8 cellular contexts compared by ENCODE assay signal in the genomic region with DNA sequence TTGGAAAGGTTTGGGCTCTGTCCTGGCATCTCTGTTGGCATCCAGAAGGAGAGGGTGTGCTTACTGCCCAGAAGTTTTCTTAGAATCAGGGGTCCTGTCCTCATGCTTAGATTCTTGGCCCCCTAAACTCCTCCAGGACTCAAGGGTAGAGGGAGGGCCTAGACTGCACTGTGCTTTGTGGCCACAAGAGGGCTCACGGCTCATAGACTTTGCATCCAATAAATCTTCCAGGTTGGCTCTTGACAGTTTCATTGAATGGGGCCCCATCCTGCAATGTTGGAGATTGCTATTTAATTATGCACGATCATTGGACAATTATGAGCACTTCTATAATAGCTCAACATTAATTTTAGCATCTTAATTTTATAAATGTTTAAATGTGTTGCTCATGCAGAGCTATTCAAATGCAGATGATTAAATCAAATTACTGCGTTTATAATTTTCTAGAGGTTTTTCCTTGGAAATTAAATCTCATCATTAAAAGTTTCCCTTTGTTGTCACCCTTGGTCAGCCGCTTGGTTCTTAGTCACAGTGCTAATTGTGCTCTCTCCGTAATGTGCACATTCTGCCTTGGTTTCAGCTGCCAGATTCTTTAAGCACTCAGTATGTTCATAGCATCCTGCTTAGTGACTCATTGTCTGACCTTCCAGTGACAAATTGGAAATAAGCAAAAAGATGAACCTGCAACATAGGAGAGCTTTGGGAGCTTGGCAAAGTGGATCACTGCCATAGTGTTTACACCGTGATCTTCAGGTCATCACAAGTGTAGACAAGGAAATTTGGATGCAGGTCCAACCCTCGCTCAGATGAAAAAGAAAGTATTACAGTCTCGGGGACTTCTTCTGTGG. TPM values are rescaled to one million over a fixed set of nuclear protein-coding genes. Genes with fewer than 3 reads are reported as not detected.
DNase-seq lines count a peak whose midpoint lies in the region; ATAC-seq and TF ChIP-seq lines count a peak whose summit lies in the region.

No MANE protein-coding gene starts in this region.

- peaks cover 36% of the 10 kb centered on the region for H3K4me1 ChIP-seq in osteoblast (ENCODE audit: insufficient read depth, low read length)

- peak overlapping the region; percentile 24 for H2AFZ ChIP-seq in osteoblast (ENCODE audit: low read length)

- H3K4me1 Mint-ChIP-seq in Calu3 (ENCODE audit: low read depth, unreplicated experiment) (no peaks in the 10 kb centered on the region), T-helper 17 cell (no peaks in the 10 kb centered on the region)

- ATAC-seq in GM18867 (IDR thresholded peaks at IDR 0.05; ENCODE audit: unreplicated experiment), result peak; percentile 75
- ATAC-seq in T-helper 17 cell, result peak; percentile 33
- ATAC-seq in GM18502 (IDR thresholded peaks at IDR 0.05; ENCODE audit: poor library complexity, unreplicated experiment), result no peak
- no peak for ATAC-seq in HG03469 (IDR thresholded peaks at IDR 0.05; ENCODE audit: unreplicated experiment)

- TF ChIP-seq CTCF in Calu3 (IDR thresholded peaks at IDR 0.05; ENCODE audit: unreplicated experiment), result peak; percentile 75
- TF ChIP-seq CTCF in fibroblast of the aortic adventitia (IDR thresholded peaks at IDR 0.05; ENCODE audit: insufficient read depth, low read length), result peak; percentile 96
- TF ChIP-seq CTCF in osteoblast (IDR thresholded peaks at IDR 0.05; ENCODE audit: extremely low read depth, low read depth, low read length), result peak; percentile 94

- peak; percentile 37 for DNase-seq in Calu3
- no peak for DNase-seq in T-helper 17 cell
- DNase-seq in fibroblast of the aortic adventitia (ENCODE audit: low read depth), result peak; percentile 70
- DNase-seq in osteoblast (ENCODE audit: insufficient read length, low spot score, missing footprints), result peak; percentile 72

- CTCF ChIA-PET in Calu3 (lab: Charles Lee), result interaction anchor here (0.8 to 1.0 kb wide), 2 partner anchors 12 to 1463 kb away, joined by 3 to 4 read pairs; no protein-coding TSS in a partner anchor

- H3K27me3 Mint-ChIP-seq in Calu3 (ENCODE audit: unreplicated experiment) (peaks cover 42% of the 10 kb centered on the region), T-helper 17 cell (peaks cover 19% of the 10 kb centered on the region)

- intact Hi-C loops in Calu3 (cut with micrococcal nuclease; ENCODE audit: unreplicated experiment), result loop anchor here (1.0 to 10.0 kb wide), 2 partner anchors 181 to 312 kb away; no protein-coding TSS in a partner anchor

- peak overlapping the region; percentile 73 for H3K4me2 ChIP-seq in osteoblast (ENCODE audit: insufficient read depth, low read length)

- H3K27me3 ChIP-seq in osteoblast (ENCODE audit: insufficient read depth, low read length), result no peaks in the 10 kb centered on the region

- H3K27ac Mint-ChIP-seq in Calu3 (ENCODE audit: unreplicated experiment) (no peak overlapping the region), T-helper 17 cell (no peak overlapping the region)

- H3K36me3 Mint-ChIP-seq in Calu3 (ENCODE audit: insufficient read depth, unreplicated experiment), result no peaks in the 10 kb centered on the region
- H3K36me3 Mint-ChIP-seq in T-helper 17 cell (ENCODE audit: low read depth), result no peaks in the 10 kb centered on the region

- TF ChIP-seq EP300 in Ishikawa (IDR thresholded peaks at IDR 0.05; ENCODE audit: borderline replicate concordance), result no peak

- H3K27ac ChIP-seq in osteoblast (ENCODE audit: low read depth, low read length), result peak overlapping the region; percentile 79

- no TSS peak for BruUV-seq in Calu3 (replicated peaks; lab: Mats Ljungman, UMichigan)

- H3K9me3 ChIP-seq in T-helper 17 cell (ENCODE audit: control insufficient read depth, low read length, poor library complexity, severe bottlenecking) (no peaks in the 10 kb centered on the region), osteoblast (ENCODE audit: low read depth, low read length) (no peaks in the 10 kb centered on the region)

- peak; percentile 84 for TF ChIP-seq RAD21 in Ishikawa (IDR thresholded peaks at IDR 0.05; ENCODE audit: low read depth)

- no peaks in the 10 kb centered on the region for H3K36me3 ChIP-seq in osteoblast (ENCODE audit: insufficient read depth, low read length)

- H4K20me1 ChIP-seq in osteoblast (ENCODE audit: insufficient read depth, low read length), result no peaks in the 10 kb centered on the region

- H3K79me2 ChIP-seq in osteoblast (ENCODE audit: insufficient read depth, low read length), result no peaks in the 10 kb centered on the region

- H3K4me3 Mint-ChIP-seq in Calu3 (ENCODE audit: low read depth, unreplicated experiment) (no peak overlapping the region), T-helper 17 cell (no peak overlapping the region)

- H3K9me3 Mint-ChIP-seq in Calu3 (ENCODE audit: low read depth, unreplicated experiment), result no peaks in the 10 kb centered on the region

- H3K4me3 ChIP-seq in fibroblast of the aortic adventitia (ENCODE audit: low read depth, low read length), result no peak overlapping the region
- H3K4me3 ChIP-seq in osteoblast (ENCODE audit: insufficient read depth, low read length), result peak overlapping the region; percentile 47

TF ChIP-seq in Ishikawa, 13 proteins besides CTCF, POLR2A, EP300 and RAD21:
- TF ChIP-seq EGR1 (IDR thresholded peaks at IDR 0.05) (no peak), TEAD4 (IDR thresholded peaks at IDR 0.05) (no peak), TAF1 (IDR thresholded peaks at IDR 0.05; ENCODE audit: low read depth) (no peak), FOXM1 (IDR thresholded peaks at IDR 0.05; ENCODE audit: borderline replicate concordance, low read depth) (no peak), CEBPB (IDR thresholded peaks at IDR 0.05) (no peak), REST (IDR thresholded peaks at IDR 0.05; ENCODE audit: low read depth) (no peak)
- TF ChIP-seq, protein P1, sequence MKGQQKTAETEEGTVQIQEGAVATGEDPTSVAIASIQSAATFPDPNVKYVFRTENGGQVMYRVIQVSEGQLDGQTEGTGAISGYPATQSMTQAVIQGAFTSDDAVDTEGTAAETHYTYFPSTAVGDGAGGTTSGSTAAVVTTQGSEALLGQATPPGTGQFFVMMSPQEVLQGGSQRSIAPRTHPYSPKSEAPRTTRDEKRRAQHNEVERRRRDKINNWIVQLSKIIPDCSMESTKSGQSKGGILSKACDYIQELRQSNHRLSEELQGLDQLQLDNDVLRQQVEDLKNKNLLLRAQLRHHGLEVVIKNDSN (IDR thresholded peaks at IDR 0.05), result no peak

RNA-seq across cellular contexts. Expression of gene PLPP4, which starts 33.5 kb away (rescaled TPM):
- total RNA-seq in Calu3 (2022), result not detected in 2 replicates
- not detected for total RNA-seq in T-helper 17 cell
- 7.5 TPM in 1 of 2 replicates, not detected in the other for total RNA-seq in fibroblast of the aortic adventitia (ENCODE audit: low replicate concordance)
- total RNA-seq in osteoblast, result 8.0 and 16.5 TPM in 2 replicates

Comparison
In these comparisons a context has a peak if more than half of its experiments do, and no peak if none do; other contexts are left out.
1. DNase-seq: peak in Calu3 (single experiment), fibroblast of the aortic adventitia (single experiment) and osteoblast (single experiment); none in T-helper 17 cell (0 of 3).
2. ATAC-seq: peak in GM18867 (single experiment) and T-helper 17 cell (single experiment); none in GM18502 (single experiment) and HG03469 (single experiment).
3. Peak in every context shown above with its lines, with median percentiles within 50 percentile points of each other: CTCF ChIP-seq.